8 cellular contexts compared by ENCODE assay signal in the genomic region with DNA sequence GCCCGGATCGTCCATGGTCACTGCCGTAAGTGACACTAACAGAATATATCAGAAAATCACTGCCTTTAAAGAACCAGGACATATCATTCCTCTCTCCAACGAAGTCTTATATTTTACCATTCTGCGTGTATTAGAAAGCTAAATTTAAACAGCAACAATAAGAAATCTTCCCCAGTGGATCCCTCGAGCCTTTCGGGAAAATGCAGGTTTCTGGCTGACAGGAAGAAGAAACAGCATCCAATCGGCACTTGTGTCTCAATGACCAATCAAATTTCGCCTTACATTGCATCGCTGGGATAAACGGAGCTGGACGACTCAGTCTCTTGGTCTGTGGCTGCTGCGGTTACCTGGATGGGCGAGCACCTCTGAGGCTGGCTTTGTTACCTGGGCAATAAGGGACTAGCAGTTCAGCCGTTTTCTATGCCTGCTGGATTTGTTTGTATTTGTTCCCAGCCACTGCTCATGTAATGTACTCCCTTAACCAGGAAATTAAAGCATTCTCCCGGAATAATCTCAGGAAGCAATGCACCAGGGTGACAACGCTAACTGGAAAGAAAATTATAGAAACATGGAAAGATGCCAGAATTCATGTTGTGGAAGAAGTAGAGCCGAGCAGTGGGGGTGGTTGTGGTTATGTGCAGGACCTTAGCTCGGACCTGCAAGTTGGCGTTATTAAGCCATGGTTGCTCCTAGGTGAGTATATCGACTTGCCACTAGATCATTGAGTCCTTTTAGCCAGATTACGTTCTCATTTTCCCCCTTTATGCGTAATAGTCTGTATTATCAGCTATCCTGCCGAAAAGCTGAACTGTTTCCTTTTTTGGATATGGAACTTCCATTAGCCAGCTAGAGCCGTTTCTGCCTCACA. TPM values are rescaled to one million over a fixed set of nuclear protein-coding genes. Genes with fewer than 3 reads are reported as not detected.
DNase-seq lines count a peak whose midpoint lies in the region; ATAC-seq and TF ChIP-seq lines count a peak whose summit lies in the region.

A gene with protein sequence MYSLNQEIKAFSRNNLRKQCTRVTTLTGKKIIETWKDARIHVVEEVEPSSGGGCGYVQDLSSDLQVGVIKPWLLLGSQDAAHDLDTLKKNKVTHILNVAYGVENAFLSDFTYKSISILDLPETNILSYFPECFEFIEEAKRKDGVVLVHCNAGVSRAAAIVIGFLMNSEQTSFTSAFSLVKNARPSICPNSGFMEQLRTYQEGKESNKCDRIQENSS (plus strand): TSS at position 281 of the 868 bp plus-strand sequence. CDS start 187 bp downstream, at position 468.

- H3K4me3 ChIP-seq in MM.1S (ENCODE audit: low read length) (peak within 1 kb of the TSS; percentile 70), gastroesophageal sphincter (peak within 1 kb of the TSS; percentile 74 to 100), neutrophil (ENCODE audit: low read depth in 1 of 2, low read length in 1 of 2) (peak within 1 kb of the TSS; percentile 64 to 68)

- WGBS in gastroesophageal sphincter (ENCODE audit: low coverage in 1 of 2), 2 donors: 0% methylated on average over 15 to 23 of the region's 25 CpGs

- peak; percentile 94 for ATAC-seq in gastroesophageal sphincter

- no peaks in the 10 kb centered on the region for H3K27me3 ChIP-seq in MM.1S (replicated peaks; ENCODE audit: insufficient read depth, low read length)
- H3K27me3 ChIP-seq in gastroesophageal sphincter: no peaks in the 10 kb centered on the region
- peaks cover 38% of the 10 kb centered on the region for H3K27me3 ChIP-seq in neutrophil

- H3K79me2 ChIP-seq in MM.1S (ENCODE audit: low read length): no peaks in the 10 kb centered on the region

- H3K9me3 ChIP-seq in MM.1S (replicated peaks; ENCODE audit: insufficient read depth, low read length): no peaks in the 10 kb centered on the region
- H3K9me3 ChIP-seq in gastroesophageal sphincter: no peaks in the 10 kb centered on the region
- H3K9me3 ChIP-seq in neutrophil: no peaks in the 10 kb centered on the region

- intact Hi-C loops in activated naive CD4-positive, alpha-beta T cell treated with anti-CD3 and anti-CD28 coated beads for 36 hours (cut with micrococcal nuclease): loop anchor here (1.0 kb wide), 3 partner anchors 40 to 362 kb away; partner anchors contain the start of genes DNAJC10, NCKAP1 and NUP35

- peak within 1 kb of the TSS; percentile 87 for H3K4me2 ChIP-seq in MM.1S (ENCODE audit: low read depth, low read length)

- H3K36me3 ChIP-seq in MM.1S (replicated peaks; ENCODE audit: insufficient read depth, low read length) (no peaks in the 10 kb centered on the region), gastroesophageal sphincter (no peaks in the 10 kb centered on the region), neutrophil (no peaks in the 10 kb centered on the region)

- H3K9ac ChIP-seq in MM.1S (ENCODE audit: low read length): peak within 1 kb of the TSS; percentile 36; the same call in 1 of the 2 replicates

- H3K36me3 Mint-ChIP-seq in activated naive CD4-positive, alpha-beta T cell treated with anti-CD3 and anti-CD28 coated beads for 36 hours (ENCODE audit: low read depth): no peaks in the 10 kb centered on the region

- peak within 1 kb of the TSS; percentile 93 for H3K4me3 Mint-ChIP-seq in activated naive CD4-positive, alpha-beta T cell treated with anti-CD3 and anti-CD28 coated beads for 36 hours

- TF ChIP-seq EP300 in gastroesophageal sphincter (IDR thresholded peaks at IDR 0.05): no peak

- no peaks in the 10 kb centered on the region for H4K20me1 ChIP-seq in MM.1S (ENCODE audit: insufficient read depth, low read length)

- no peaks in the 10 kb centered on the region for H3K9me2 ChIP-seq in MM.1S (replicated peaks; ENCODE audit: insufficient read depth, low read length)

- CTCF ChIA-PET in activated naive CD4-positive, alpha-beta T cell treated with anti-CD3 and anti-CD28 coated beads for 36 hours (lab: Charles Lee): interaction anchor here (0.6 to 0.7 kb wide), 4 partner anchors 21 to 99 kb away, joined by 3 to 5 read pairs (median 4); no protein-coding TSS in a partner anchor

- H3F3A ChIP-seq in MM.1S (ENCODE audit: insufficient read depth, low read length): no peaks in the 10 kb centered on the region

- peak; percentile 51 to 68 for TF ChIP-seq POLR2A in gastroesophageal sphincter (IDR thresholded peaks at IDR 0.05)

- peak; percentile 59 for DNase-seq in GF-D8 (lab: John Stamatoyannopoulos, UW)
- DNase-seq in HCEC 1CT: peak; percentile 79
- peak; percentile 94 for DNase-seq in MM.1S
- peak; percentile 92 for DNase-seq in SHP77 treated with DMSO at 0.1 percent for 48 hours (lab: John Stamatoyannopoulos, UW)
- DNase-seq in activated naive CD4-positive, alpha-beta T cell treated with anti-CD3 and anti-CD28 coated beads for 36 hours: peak; percentile 94
- DNase-seq in substantia nigra (lab: John Stamatoyannopoulos, UW): peak; percentile 7 to 92 (median 76)

- no peaks in the 10 kb centered on the region for H3K9me3 Mint-ChIP-seq in activated naive CD4-positive, alpha-beta T cell treated with anti-CD3 and anti-CD28 coated beads for 36 hours

- no peaks in the 10 kb centered on the region for H3K27me3 Mint-ChIP-seq in activated naive CD4-positive, alpha-beta T cell treated with anti-CD3 and anti-CD28 coated beads for 36 hours (ENCODE audit: low read depth)

- peaks cover 4% of the 10 kb centered on the region; the same call in 1 of the 2 replicates for H3K4me1 ChIP-seq in MM.1S (ENCODE audit: low read length)
- H3K4me1 ChIP-seq in gastroesophageal sphincter: peaks cover 0 to 29% (median 4%) of the 10 kb centered on the region in 3 donors
- peaks cover 11% of the 10 kb centered on the region in 2 experiments for H3K4me1 ChIP-seq in neutrophil (ENCODE audit: control insufficient read depth in 1 of 2, insufficient read depth in 1 of 2, low read depth in 1 of 2, low read length in 1 of 2)

- peak within 1 kb of the TSS; percentile 50 for H3K27ac Mint-ChIP-seq in activated naive CD4-positive, alpha-beta T cell treated with anti-CD3 and anti-CD28 coated beads for 36 hours

- peak within 1 kb of the TSS; percentile 9; the same call in 1 of the 2 replicates for H3K27ac ChIP-seq in MM.1S (ENCODE audit: low read length)
- H3K27ac ChIP-seq in gastroesophageal sphincter: peak within 1 kb of the TSS; percentile 82 to 97 (median 90)
- peak within 1 kb of the TSS; percentile 3 for H3K27ac ChIP-seq in neutrophil
- peak within 1 kb of the TSS; percentile 68 for H3K27ac ChIP-seq in substantia nigra (ENCODE audit: low read depth, low read length, poor library complexity, severe bottlenecking)

- TF ChIP-seq CTCF in MM.1S (IDR thresholded peaks at IDR 0.05; ENCODE audit: low read length): no peak
- TF ChIP-seq CTCF in gastroesophageal sphincter (IDR thresholded peaks at IDR 0.05): no peak
- TF ChIP-seq CTCF in neutrophil (IDR thresholded peaks at IDR 0.05): no peak

- peak within 1 kb of the TSS; percentile 88 for H2AFZ ChIP-seq in MM.1S (ENCODE audit: low read length)

- peaks cover 6% of the 10 kb centered on the region for H3K4me1 Mint-ChIP-seq in activated naive CD4-positive, alpha-beta T cell treated with anti-CD3 and anti-CD28 coated beads for 36 hours (ENCODE audit: low read depth)

RNA-seq across cellular contexts. Expression of the gene that starts here (rescaled TPM):
- 1 to 10 TPM; 5.0 to 6.0 TPM for total RNA-seq in activated naive CD4-positive, alpha-beta T cell treated with anti-CD3 and anti-CD28 coated beads for 36 hours
- 10 to 100 TPM in 2 of 4 donors, 1 to 10 TPM in 2; 3.9 to 16.7 (median 8.6) TPM for total RNA-seq in gastroesophageal sphincter

Comparison
In these comparisons a context has a peak if more than half of its experiments do, and no peak if none do; other contexts are left out.
1. Peak in every context shown above with its lines: DNase-seq, ATAC-seq, H3K4me3 ChIP-seq and H3K27ac ChIP-seq.
2. H3K27ac ChIP-seq: peak in every context shown above with its lines; median percentile 90 in gastroesophageal sphincter; 68 in substantia nigra; 9 in MM.1S; 3 in neutrophil.